ENCODE assay signal across 24 cellular contexts in genomic region chr6:106413016-106413415, GRCh38.
"Had no signal": no experiment of that assay in that cellular context is flagged by ENCODE, and none has a peak within 500 bp of the region (broad histone marks: within the 10 kb centered on the region; RNA-seq: fewer than 3 reads in every experiment).

No MANE protein-coding gene starts in this region.

- H3K27ac ChIP-seq: coronary artery, gastrocnemius medialis, heart left ventricle, neutrophil, pancreas, right lobe of liver, thoracic aorta, tibial nerve, upper lobe of left lung, vagina had no signal

- H3K27me3 ChIP-seq: gastrocnemius medialis, pancreas, right lobe of liver, tibial nerve, upper lobe of left lung, vagina had no signal

- H3K4me3 ChIP-seq: coronary artery, gastrocnemius medialis, heart left ventricle, lung, mucosa of descending colon, pancreas, right lobe of liver, thoracic aorta, tibial nerve, upper lobe of left lung, vagina had no signal

- H3K4me1 ChIP-seq: gastrocnemius medialis, heart left ventricle, right lobe of liver, tibial nerve, upper lobe of left lung had no signal

- H3K36me3 ChIP-seq: gastrocnemius medialis, heart left ventricle, neutrophil, pancreas, right lobe of liver, thoracic aorta, tibial nerve, upper lobe of left lung, vagina had no signal

- H3K9me3 ChIP-seq: gastrocnemius medialis, mucosa of descending colon, neutrophil, pancreas, right lobe of liver, thoracic aorta, tibial nerve, upper lobe of left lung, vagina had no signal

- ATAC-seq: gastrocnemius medialis; heart left ventricle; left lobe of liver; mucosa of descending colon; natural killer cell treated with Interleukin-12 subunit alpha and Interleukin-12 subunit beta and Interleukin-15 and Interleukin-18, amount 100 ng/mL, for 72 hours; right lobe of liver; stimulated activated naive B cell treated with anti-CD40 and anti-IgM and Interleukin-4, amounts not matched to agents 10 μg/mL and 1 μg/mL and 100 μg/mL, for 72 hours had no signal

- DNase-seq: dermis blood vessel endothelial cell; effector memory CD4-positive, alpha-beta T cell; foreskin fibroblast; gastrocnemius medialis; heart left ventricle; hippocampal formation; kidney glomerular epithelial cell; mesenchymal stem cell; mucosa of descending colon; naive B cell; pancreas; right lobe of liver; stimulated activated CD4-positive, alpha-beta T cell treated with anti-CD3 and anti-CD28 coated beads, Interleukin-15, amount 100 ng/mL, for 24 hours; stimulated activated CD4-positive, alpha-beta T cell treated with anti-CD3 and anti-CD28 coated beads, Interleukin-2, amount 100 ng/mL, for 48 hours; stimulated activated naive B cell treated with anti-CD40 and anti-IgM and Interleukin-4, amounts not matched to agents 10 μg/mL and 1 μg/mL and 100 μg/mL, for 72 hours; upper lobe of left lung had no signal
